Comparison of ENCODE assay signal across 1 cellular context in the genomic region with DNA sequence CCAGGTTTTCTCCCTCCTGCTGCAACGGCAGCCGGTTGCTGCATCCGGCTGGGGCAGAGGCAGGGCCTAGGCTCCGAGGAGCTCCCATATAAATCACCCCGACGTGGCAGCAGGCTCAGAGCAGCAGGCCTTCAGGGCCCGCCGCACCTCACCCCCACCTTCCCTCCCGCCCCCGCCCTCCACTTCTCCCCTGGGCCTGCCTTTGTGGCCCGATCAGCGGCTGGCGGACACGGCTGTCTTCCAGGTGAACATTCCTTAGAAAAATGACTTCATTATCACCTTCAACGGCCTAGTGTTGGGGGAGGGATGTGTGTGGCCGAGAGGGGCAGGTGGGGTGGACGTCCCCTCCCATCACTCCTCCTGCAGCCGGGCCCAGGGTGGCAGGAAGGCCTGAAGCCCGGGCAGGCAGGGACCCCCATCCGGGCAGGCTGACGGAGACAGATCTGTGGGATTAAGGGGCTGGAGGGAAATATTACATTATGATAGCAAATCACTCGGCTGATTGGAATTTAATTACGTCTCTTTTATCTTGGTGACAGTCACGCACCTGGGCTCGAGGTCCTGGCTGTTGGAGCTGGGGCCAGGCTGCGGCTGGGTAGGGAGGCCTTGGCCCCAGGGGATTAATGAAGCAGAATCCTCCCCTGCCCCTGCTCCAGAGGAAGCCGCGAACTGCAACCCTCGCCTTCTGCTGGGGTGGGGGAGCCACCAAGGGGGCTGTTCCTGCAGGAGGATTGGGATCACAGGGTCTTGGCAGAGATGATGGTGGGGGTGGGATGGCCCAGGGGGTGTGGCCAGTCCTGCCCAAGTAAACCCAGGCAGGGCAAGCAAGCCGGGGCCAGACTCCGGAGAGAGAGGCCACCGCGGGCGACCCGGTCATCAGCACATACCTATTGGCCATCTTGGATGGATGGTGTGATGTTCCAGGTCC.
TF ChIP-seq lines count a peak whose summit lies in the region.

No MANE protein-coding gene starts in this region.

TF ChIP-seq in H1, 55 proteins besides CTCF, POLR2A, EP300 and RAD21:
- no peak for TF ChIP-seq GABPA (IDR thresholded peaks at IDR 0.05; ENCODE audit: borderline replicate concordance, insufficient read depth, low read length)
- TF ChIP-seq BCL11A (IDR thresholded peaks at IDR 0.05; ENCODE audit: low read depth in 2 of 2, low read length in 2 of 2) = no peak
- TF ChIP-seq SAP30 (IDR thresholded peaks at IDR 0.05; ENCODE audit: insufficient read depth, insufficient replicate concordance, low read length) = no peak
- TF ChIP-seq SIX5 (IDR thresholded peaks at IDR 0.05; ENCODE audit: low read depth, low read length) = no peak
- TF ChIP-seq TCF12 (IDR thresholded peaks at IDR 0.05; ENCODE audit: low read depth, low read length) = no peak
- no peak for TF ChIP-seq TAF7 (optimal IDR thresholded peaks at IDR 0.05; ENCODE audit: borderline replicate concordance, low read depth, low read length)
- TF ChIP-seq BRCA1 (IDR thresholded peaks at IDR 0.05; ENCODE audit: low read depth, low read length) = no peak
- no peak for TF ChIP-seq SP2 (IDR thresholded peaks at IDR 0.05; ENCODE audit: low read length)
- no peak for TF ChIP-seq ASH2L (IDR thresholded peaks at IDR 0.05; ENCODE audit: low read length)
- no peak for TF ChIP-seq POLR2AphosphoS5 (IDR thresholded peaks at IDR 0.05; ENCODE audit: low read depth, low read length)
- TF ChIP-seq RXRA (IDR thresholded peaks at IDR 0.05; ENCODE audit: insufficient read depth, low read depth, low read length) = no peak
- no peak for TF ChIP-seq SIN3A (conservative IDR thresholded peaks at IDR 0.05 in 1 of 2, IDR thresholded peaks at IDR 0.05 in 1 of 2; ENCODE audit: low read depth in 1 of 2, low read length in 2 of 2)
- no peak for TF ChIP-seq PHF8 (conservative IDR thresholded peaks at IDR 0.05; ENCODE audit: low read depth, low read length)
- no peak for TF ChIP-seq TBP (IDR thresholded peaks at IDR 0.05; ENCODE audit: low read depth, low read length)
- no peak for TF ChIP-seq TEAD4 (IDR thresholded peaks at IDR 0.05; ENCODE audit: low read depth, low read length)
- TF ChIP-seq FOSL1 (IDR thresholded peaks at IDR 0.05; ENCODE audit: insufficient read depth, low read depth, low read length) = no peak
- no peak for TF ChIP-seq NANOG (IDR thresholded peaks at IDR 0.05; ENCODE audit: insufficient read depth, low read depth, low read length, poor library complexity, severe bottlenecking)
